Comparison of ENCODE assay signal across 25 cellular contexts in genomic region chr1:163692266-163692665, GRCh38.
"Had no signal": no experiment of that assay in that cellular context is flagged by ENCODE, and none has a peak within 500 bp of the region (broad histone marks: within the 10 kb centered on the region; RNA-seq: fewer than 3 reads in every experiment).

No MANE protein-coding gene starts in this region.

- H3K36me3 ChIP-seq: ascending aorta, brain microvascular endothelial cell, esophagus muscularis mucosa, gastrocnemius medialis had no signal

- DNase-seq: activated CD4-positive, alpha-beta memory T cell treated with anti-CD3 and anti-CD28 coated beads, Interleukin-2, amount 10 ng/mL, durations not matched to agents 7 days and 5 days; activated CD4-positive, alpha-beta T cell treated with anti-CD3 and anti-CD28 coated beads for 1 hour; activated CD4-positive, alpha-beta T cell treated with anti-CD3 and anti-CD28 coated beads for 4 hours; activated CD4-positive, alpha-beta T cell treated with anti-CD3 and anti-CD28 coated beads, Interleukin-2, amount 10 ng/mL, durations not matched to agents 7 days and 5 days; activated CD4-positive, alpha-beta T cell treated with anti-CD3 and anti-CD28 coated beads, Interleukin-2, amount 50 U/mL, for 4 hours; activated CD8-positive, alpha-beta memory T cell treated with anti-CD3 and anti-CD28 coated beads, Interleukin-2, amount 50 U/mL, for 48 hours; activated gamma-delta T cell; activated naive CD4-positive, alpha-beta T cell; activated naive CD4-positive, alpha-beta T cell treated with anti-CD3 and anti-CD28 coated beads, Interleukin-2, amount 10 ng/mL, durations not matched to agents 7 days and 5 days; activated naive CD8-positive, alpha-beta T cell treated with anti-CD3 and anti-CD28 coated beads, Interleukin-2, amount 10 ng/mL, durations not matched to agents 7 days and 5 days; activated T-cell treated with anti-CD3 and anti-CD28 coated beads for 4 hours; activated T-cell treated with anti-CD3 and anti-CD28 coated beads, Interleukin-2, amount 50 U/mL, for 24 hours; activated T-cell treated with anti-CD3 and anti-CD28 coated beads, Interleukin-2, amount 50 U/mL, for 72 hours; brain microvascular endothelial cell; effector memory CD4-positive, alpha-beta T cell; endodermal cell; foreskin keratinocyte; gastrocnemius medialis; glutamatergic neuron; T-helper 2 cell had no signal

- H3K9me3 ChIP-seq: ascending aorta, esophagus muscularis mucosa, gastrocnemius medialis had no signal

- H3K4me1 ChIP-seq: ascending aorta, esophagus muscularis mucosa, foreskin keratinocyte, gastrocnemius medialis had no signal

- H3K27ac ChIP-seq: ascending aorta, brain microvascular endothelial cell, coronary artery, esophagus muscularis mucosa, foreskin keratinocyte, gastrocnemius medialis had no signal

- H3K4me3 ChIP-seq: ascending aorta, coronary artery, dorsolateral prefrontal cortex, esophagus muscularis mucosa, gastrocnemius medialis had no signal

- ATAC-seq: activated naive CD4-positive, alpha-beta T cell treated with anti-CD3 and anti-CD28 coated beads, Interleukin-2, amount 50 U/mL, for 72 hours; activated T-cell treated with anti-CD3 and anti-CD28 coated beads, Interleukin-2, amount 50 U/mL, for 72 hours; foreskin keratinocyte; gastrocnemius medialis had no signal

- H3K27me3 ChIP-seq: ascending aorta, brain microvascular endothelial cell, dorsolateral prefrontal cortex, esophagus muscularis mucosa, foreskin keratinocyte, gastrocnemius medialis had no signal
